ENCODE assay signal across 13 cellular contexts in the genomic region with DNA sequence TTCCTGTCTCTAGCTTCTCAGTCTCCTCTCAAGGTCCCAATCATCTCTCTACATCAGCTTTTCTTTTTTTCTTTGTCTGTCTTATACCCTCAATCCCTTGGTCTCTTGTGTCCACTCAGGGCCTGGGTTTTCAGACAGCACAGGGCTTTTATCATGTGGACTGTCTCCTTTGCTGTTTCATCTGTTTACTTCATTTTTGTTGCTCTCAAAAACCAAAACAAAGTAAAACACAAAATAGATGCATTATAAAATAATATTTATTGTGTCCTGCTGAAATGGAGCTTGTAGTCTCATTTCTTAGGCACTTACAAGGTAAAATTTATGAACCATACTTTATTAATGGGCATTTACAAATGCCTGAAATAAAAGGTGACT. TPM values are rescaled to one million over a fixed set of nuclear protein-coding genes. Genes with fewer than 3 reads are reported as not detected.
A peak's percentile ranks its signal among the peaks of the same experiment; 100 is the strongest.
DNase-seq lines count a peak whose midpoint lies in the region; ATAC-seq and TF ChIP-seq lines count a peak whose summit lies in the region.
"Had no signal": no experiment of that assay in that cellular context is flagged by ENCODE, and none has a peak within 500 bp of the region (broad histone marks: within the 10 kb centered on the region; RNA-seq: fewer than 3 reads in every experiment).

No MANE protein-coding gene starts in this region.

- peak overlapping the region; percentile 68 for H3K27ac ChIP-seq in muscle layer of duodenum (ENCODE audit: low read length)
- H3K27ac ChIP-seq: esophagus muscularis mucosa had no signal

- no peaks in the 10 kb centered on the region for H3K9me3 ChIP-seq in muscle layer of duodenum (ENCODE audit: control insufficient read depth in 1 of 2, low read length in 2 of 2)
- H3K9me3 ChIP-seq: HAP-1 had no signal

- H3K27me3 Mint-ChIP-seq in CD14-positive monocyte (ENCODE audit: low read depth in 3 of 3): no peaks in the 10 kb centered on the region
- no peaks in the 10 kb centered on the region for H3K27me3 Mint-ChIP-seq in activated naive CD8-positive, alpha-beta T cell

- H3K4me3 ChIP-seq in muscle layer of duodenum (ENCODE audit: low read depth in 1 of 2, low read length in 2 of 2): no peak overlapping the region
- H3K4me3 ChIP-seq: cardiac muscle cell, esophagus muscularis mucosa, HAP-1 had no signal

- H3K36me3 Mint-ChIP-seq in CD14-positive monocyte: peaks cover 19 to 23% of the 10 kb centered on the region in 2 donors
- peaks cover 6% of the 10 kb centered on the region for H3K36me3 Mint-ChIP-seq in activated naive CD8-positive, alpha-beta T cell

- H3K4me1 Mint-ChIP-seq in CD14-positive monocyte: peaks cover 42% of the 10 kb centered on the region
- H3K4me1 Mint-ChIP-seq in activated naive CD8-positive, alpha-beta T cell (ENCODE audit: low read depth): peaks cover 63% of the 10 kb centered on the region

- H3K4me3 Mint-ChIP-seq in CD14-positive monocyte: no peak overlapping the region
- peak overlapping the region; percentile 70 for H3K4me3 Mint-ChIP-seq in activated naive CD8-positive, alpha-beta T cell

- peaks cover 2 to 10% (median 5%) of the 10 kb centered on the region in 7 donors for H3K9me3 Mint-ChIP-seq in CD14-positive monocyte
- H3K9me3 Mint-ChIP-seq in activated naive CD8-positive, alpha-beta T cell (ENCODE audit: low read depth): no peaks in the 10 kb centered on the region

- peaks cover 0 to 6% of the 10 kb centered on the region in 2 donors for H3K4me1 ChIP-seq in muscle layer of duodenum (ENCODE audit: control insufficient read depth in 1 of 2, insufficient read depth in 2 of 2, low read length in 2 of 2)
- H3K4me1 ChIP-seq: esophagus muscularis mucosa, HAP-1 had no signal

- in situ Hi-C loops in ACHN (cut with HindIII; ENCODE audit: low pct_ligation_motif_present, low pct_unique_long_range_greater_than_20kb, low sequenced_read_pairs): no loop called here

- peak overlapping the region in 5 of 7 donors; percentile 10 to 92 (median 68) for H3K27ac Mint-ChIP-seq in CD14-positive monocyte
- H3K27ac Mint-ChIP-seq in activated naive CD8-positive, alpha-beta T cell: peak overlapping the region; percentile 95

- TF ChIP-seq CTCF in CD14-positive monocyte (IDR thresholded peaks at IDR 0.05): no peak

- H3K27me3 ChIP-seq in muscle layer of duodenum (ENCODE audit: low read depth, low read length): no peaks in the 10 kb centered on the region
- H3K27me3 ChIP-seq: cardiac muscle cell, esophagus muscularis mucosa had no signal

- no peaks in the 10 kb centered on the region for H3K36me3 ChIP-seq in muscle layer of duodenum (ENCODE audit: control insufficient read depth in 1 of 2, insufficient read depth in 2 of 2, low read length in 2 of 2)
- H3K36me3 ChIP-seq: cardiac muscle cell, esophagus muscularis mucosa, HAP-1 had no signal

- no peak for DNase-seq in CD14-positive monocyte (ENCODE audit: low spot score)
- no peak for DNase-seq in HPDE6-E6E7 (ENCODE audit: extremely low spot score)
- no peak for DNase-seq in putamen (ENCODE audit: low spot score)
- DNase-seq in RKO (ENCODE audit: low spot score): no peak
- DNase-seq in ACHN: no peak
- DNase-seq: NCI-H187 treated with DMSO at 0.1 percent for 48 hours; NK-92 treated with Interleukin-12 subunit alpha and Interleukin-12 subunit beta, amount 100 ng/mL, for 24 hours had no signal

- intact Hi-C loops in CD14-positive monocyte (cut with micrococcal nuclease): loop anchor here (5.0 kb wide), 2 partner anchors 36 to 66 kb away; a partner anchor contains a TSS

- peak; percentile 1 for ATAC-seq in GM21360 (IDR thresholded peaks at IDR 0.05; ENCODE audit: unreplicated experiment)

RNA-seq across cellular contexts. Expression of a gene that starts 17.8 kb away (rescaled TPM):
- under 1 TPM; 0.50 to 0.72 TPM for polyA plus RNA-seq in CD14-positive monocyte
- polyA plus RNA-seq: cardiac muscle cell had no signal

RNA-seq across cellular contexts. Expression of a gene that starts 38.5 kb away (rescaled TPM):
- 10 to 100 TPM; 14.5 to 33.5 TPM for polyA plus RNA-seq in CD14-positive monocyte
- polyA plus RNA-seq: cardiac muscle cell had no signal
